9 cellular contexts compared by ENCODE assay signal in the genomic region with DNA sequence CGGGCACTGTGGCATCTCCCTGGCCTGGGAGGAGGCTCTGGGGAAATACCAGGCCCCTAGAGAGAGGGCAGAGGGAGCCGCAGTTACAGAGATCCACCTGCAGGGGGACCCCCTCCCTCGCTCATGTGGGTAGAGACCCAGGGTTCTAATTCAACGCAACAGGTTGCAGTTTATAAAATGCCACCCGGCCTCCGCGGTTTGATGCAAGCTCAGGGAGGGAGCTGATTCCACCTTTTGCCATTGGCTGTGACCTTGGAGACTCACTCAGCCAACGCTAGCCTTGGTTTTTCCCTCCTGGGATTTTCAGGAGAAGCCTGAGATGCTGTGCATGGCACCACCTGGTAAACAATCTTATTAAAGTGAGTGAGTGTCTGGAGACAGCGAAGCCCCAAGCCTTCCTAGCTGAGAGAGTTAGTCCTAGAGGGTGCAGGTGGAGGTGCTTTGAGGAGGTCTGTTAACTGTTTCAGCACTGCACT. TPM values are rescaled to one million over a fixed set of nuclear protein-coding genes. Genes with fewer than 3 reads are reported as not detected.
DNase-seq lines count a peak whose midpoint lies in the region; ATAC-seq and TF ChIP-seq lines count a peak whose summit lies in the region.
"Had no signal": no experiment of that assay in that cellular context is flagged by ENCODE, and none has a peak within 500 bp of the region (broad histone marks: within the 10 kb centered on the region; RNA-seq: fewer than 3 reads in every experiment).

No MANE protein-coding gene starts in this region.

- DNase-seq in COLO829 (ENCODE audit: low spot score) (peak; percentile 78), HL-60 (ENCODE audit: low read depth in 1 of 2, low spot score in 1 of 2) (peak; percentile 34 to 60), Peyer's patch (peak; percentile 37 to 83 (median 82)), fibroblast of the aortic adventitia (ENCODE audit: low read depth) (peak; percentile 52), testis (peak; percentile 75)
- DNase-seq in activated T-cell treated with anti-CD3 and anti-CD28 coated beads, Interleukin-2, amount 50 U/mL, for 48 hours, result peak; percentile 80 to 83

- H3K27ac ChIP-seq in HL-60 (replicated peaks), result no peak overlapping the region
- no peak overlapping the region for H3K27ac ChIP-seq in Peyer's patch
- no peak overlapping the region for H3K27ac ChIP-seq in neutrophil
- no peak overlapping the region for H3K27ac ChIP-seq in testis

- H3K4me3 ChIP-seq in HL-60 (replicated peaks; ENCODE audit: insufficient read depth, low read length) (no peak overlapping the region), Peyer's patch (no peak overlapping the region), fibroblast of the aortic adventitia (ENCODE audit: low read depth, low read length) (no peak overlapping the region), neutrophil (ENCODE audit: low read depth in 1 of 2, low read length in 1 of 2) (no peak overlapping the region), testis (no peak overlapping the region)

- WGBS in testis, 2 donors, result 9 to 12% methylated on average over 9 of the region's 9 CpGs

- TF ChIP-seq POLR2A in Peyer's patch (IDR thresholded peaks at IDR 0.05) (no peak), testis (IDR thresholded peaks at IDR 0.05) (no peak)

- H3K27me3 ChIP-seq in HL-60 (ENCODE audit: insufficient read depth, poor library complexity, severe bottlenecking) (peaks cover 5% of the 10 kb centered on the region), Peyer's patch (no peaks in the 10 kb centered on the region), neutrophil (peaks cover 50% of the 10 kb centered on the region), testis (no peaks in the 10 kb centered on the region)

- H3K4me1 ChIP-seq in Peyer's patch, result peaks cover 0 to 41% (median 3%) of the 10 kb centered on the region in 4 donors
- no peaks in the 10 kb centered on the region for H3K4me1 ChIP-seq in neutrophil (ENCODE audit: control insufficient read depth in 1 of 2, insufficient read depth in 1 of 2, low read depth in 1 of 2, low read length in 1 of 2)
- H3K4me1 ChIP-seq in testis, result peaks cover 22% of the 10 kb centered on the region

- no peak for ATAC-seq in GM21526 (IDR thresholded peaks at IDR 0.05; ENCODE audit: low FRiP score, unreplicated experiment)

- H3K9me3 ChIP-seq in Peyer's patch (no peaks in the 10 kb centered on the region), neutrophil (no peaks in the 10 kb centered on the region), testis (no peaks in the 10 kb centered on the region)

- peak; percentile 68 for TF ChIP-seq CTCF in HL-60 (IDR thresholded peaks at IDR 0.05; ENCODE audit: insufficient read depth, low read length)
- peak; percentile 84 to 94 (median 91) for TF ChIP-seq CTCF in Peyer's patch (IDR thresholded peaks at IDR 0.05)
- TF ChIP-seq CTCF in fibroblast of the aortic adventitia (IDR thresholded peaks at IDR 0.05; ENCODE audit: insufficient read depth, low read length), result peak; percentile 91
- peak; percentile 86 for TF ChIP-seq CTCF in neutrophil (IDR thresholded peaks at IDR 0.05)
- peak; percentile 64 to 90 (median 79) for TF ChIP-seq CTCF in testis (IDR thresholded peaks at IDR 0.05)

- H3K36me3 ChIP-seq in Peyer's patch, result no peaks in the 10 kb centered on the region
- no peaks in the 10 kb centered on the region for H3K36me3 ChIP-seq in neutrophil
- H3K36me3 ChIP-seq in testis (ENCODE audit: low read depth, missing control alignments), result no peaks in the 10 kb centered on the region

- intact Hi-C loops in testis (cut with DNase I; ENCODE audit: low total_unique reads), result no loop called here

RNA-seq across cellular contexts. Expression of a gene that starts 12.1 kb away (rescaled TPM):
- total RNA-seq in Peyer's patch (1 to 10 TPM in 3 of 4 donors, not detected in 1; 1.1 to 7.5 (median 1.5) TPM), fibroblast of the aortic adventitia (ENCODE audit: low replicate concordance) (not detected in 2 replicates), testis (10 to 100 TPM; 18.5 to 44.3 TPM)
- polyA plus RNA-seq in testis (ENCODE audit: insufficient read depth, low read depth, low replicate concordance), result 70.9 TPM
- total RNA-seq: T-helper 1 cell treated with Interleukin-12 subunit alpha and Interleukin-12 subunit beta and Interleukin-4 antibody, amounts not matched to agents 30 ng/mL and 1 ng/mL, for 36 hours had no signal

RNA-seq across cellular contexts. Expression of a gene that starts 25.9 kb away (rescaled TPM):
- total RNA-seq in Peyer's patch, result 100 to 1,000 TPM; 124 to 334 (median 163) TPM
- total RNA-seq in fibroblast of the aortic adventitia (ENCODE audit: low replicate concordance), result 73.8 and 169 TPM in 2 replicates
- total RNA-seq in testis, result 100 to 1,000 TPM; 117 to 153 TPM
- 351 TPM for polyA plus RNA-seq in testis (ENCODE audit: insufficient read depth, low read depth, low replicate concordance)
